ENCODE assay signal across 8 cellular contexts in genomic region chr12:45170456-45171042, GRCh38. TPM values are rescaled to one million over a fixed set of nuclear protein-coding genes. Genes with fewer than 3 reads are reported as not detected.
DNase-seq lines count a peak whose midpoint lies in the region; ATAC-seq and TF ChIP-seq lines count a peak whose summit lies in the region.

No MANE protein-coding gene starts in this region.

- POLR2A ChIA-PET in activated CD4-positive, alpha-beta memory T cell treated with anti-CD3 and anti-CD28 coated beads for 36 hours (lab: Charles Lee), result no interaction called here

- DNase-seq in NCI-H748 (lab: John Stamatoyannopoulos, UW; ENCODE audit: unreplicated experiment), result peak; percentile 64
- peak; percentile 84 for DNase-seq in activated CD4-positive, alpha-beta memory T cell treated with anti-CD3 and anti-CD28 coated beads for 36 hours
- DNase-seq in effector CD8-positive, alpha-beta T cell (lab: John Stamatoyannopoulos, UW), result peak; percentile 59
- peak; percentile 87 to 89 for DNase-seq in lung microvascular endothelial cell (ENCODE audit: low read depth in 2 of 2)
- DNase-seq in stimulated activated CD8-positive, alpha-beta memory T cell treated with anti-CD3 and anti-CD28 coated beads, Interleukin-15, amount 100 ng/mL, for 24 hours (ENCODE audit: low read depth), result peak; percentile 71

- H3K36me3 Mint-ChIP-seq in activated CD4-positive, alpha-beta memory T cell treated with anti-CD3 and anti-CD28 coated beads for 36 hours, result peaks cover 2% of the 10 kb centered on the region

- CTCF ChIA-PET in activated CD4-positive, alpha-beta memory T cell treated with anti-CD3 and anti-CD28 coated beads for 36 hours (lab: Charles Lee), result interaction anchor here (0.6 to 1.7 kb wide), 24 partner anchors 9 to 555 kb away, joined by 3 to 17 read pairs (median 3); no protein-coding TSS in a partner anchor

- no peaks in the 10 kb centered on the region for H3K27me3 Mint-ChIP-seq in activated CD4-positive, alpha-beta memory T cell treated with anti-CD3 and anti-CD28 coated beads for 36 hours

- no peak overlapping the region for H3K4me3 Mint-ChIP-seq in activated CD4-positive, alpha-beta memory T cell treated with anti-CD3 and anti-CD28 coated beads for 36 hours

- ATAC-seq in HG03159 (IDR thresholded peaks at IDR 0.05; ENCODE audit: unreplicated experiment), result peak; percentile 79
- ATAC-seq in HG03135 (IDR thresholded peaks at IDR 0.05; ENCODE audit: unreplicated experiment), result no peak

- intact Hi-C loops in activated CD4-positive, alpha-beta memory T cell treated with anti-CD3 and anti-CD28 coated beads for 36 hours (cut with micrococcal nuclease), result loop anchor here (5.0 to 10.0 kb wide), 3 partner anchors 217 to 554 kb away; partner anchors contain the start of gene ARID2

- peak; percentile 89 for TF ChIP-seq CTCF in GM12873 (IDR thresholded peaks at IDR 0.05; ENCODE audit: insufficient read depth, low read depth, low read length, missing control alignments)

- no peaks in the 10 kb centered on the region for H3K4me1 Mint-ChIP-seq in activated CD4-positive, alpha-beta memory T cell treated with anti-CD3 and anti-CD28 coated beads for 36 hours (ENCODE audit: low read depth)

- no peak overlapping the region for H3K27ac Mint-ChIP-seq in activated CD4-positive, alpha-beta memory T cell treated with anti-CD3 and anti-CD28 coated beads for 36 hours

- no peaks in the 10 kb centered on the region for H3K9me3 Mint-ChIP-seq in activated CD4-positive, alpha-beta memory T cell treated with anti-CD3 and anti-CD28 coated beads for 36 hours

RNA-seq across cellular contexts. Expression of gene ANO6, which starts 45.3 kb away (rescaled TPM):
- 10 to 100 TPM; 19.0 to 21.4 TPM for total RNA-seq in activated CD4-positive, alpha-beta memory T cell treated with anti-CD3 and anti-CD28 coated beads for 36 hours
- total RNA-seq in lung microvascular endothelial cell, result 48.6 and 62.3 TPM in 2 replicates
